Comparison of ENCODE assay signal across 16 cellular contexts in genomic region chr13:51845574-51846318, GRCh38. TPM values are rescaled to one million over a fixed set of nuclear protein-coding genes. Genes with fewer than 3 reads are reported as not detected.
A peak's percentile ranks its signal among the peaks of the same experiment; 100 is the strongest.
DNase-seq lines count a peak whose midpoint lies in the region; ATAC-seq and TF ChIP-seq lines count a peak whose summit lies in the region.
"Had no signal": no experiment of that assay in that cellular context is flagged by ENCODE, and none has a peak within 500 bp of the region (broad histone marks: within the 10 kb centered on the region; RNA-seq: fewer than 3 reads in every experiment).

No MANE protein-coding gene starts in this region.

- H3K27ac Mint-ChIP-seq in endodermal cell, result peak overlapping the region; percentile 82
- H3K27ac Mint-ChIP-seq in osteocyte (ENCODE audit: unreplicated experiment), result no peak overlapping the region

- no peak overlapping the region for H3K4me3 Mint-ChIP-seq in endodermal cell
- H3K4me3 Mint-ChIP-seq in osteocyte (ENCODE audit: unreplicated experiment), result no peak overlapping the region

- TF ChIP-seq CTCF in DND-41 (IDR thresholded peaks at IDR 0.05; ENCODE audit: borderline replicate concordance, extremely low read depth, low read length, poor library complexity, severe bottlenecking), result no peak
- no peak for TF ChIP-seq CTCF in OCI-LY3 (IDR thresholded peaks at IDR 0.05; ENCODE audit: low read depth, low read length)
- TF ChIP-seq CTCF in endodermal cell (conservative IDR thresholded peaks at IDR 0.05), result no peak
- TF ChIP-seq CTCF in osteocyte (IDR thresholded peaks at IDR 0.05), result no peak
- TF ChIP-seq CTCF in GM20000 (IDR thresholded peaks at IDR 0.05; ENCODE audit: extremely low read depth, missing control alignments), result no peak

- WGBS in endodermal cell (ENCODE audit: insufficient coverage in 1 of 2, insufficient read length in 1 of 2), 2 experiments, result 72 to 93% methylated on average over 3 to 5 of the region's 5 CpGs

- no peaks in the 10 kb centered on the region for H3K27me3 Mint-ChIP-seq in endodermal cell (ENCODE audit: insufficient read depth)
- H3K27me3 Mint-ChIP-seq in osteocyte (ENCODE audit: unreplicated experiment), result peaks cover 9% of the 10 kb centered on the region

- ATAC-seq in DND-41 (ENCODE audit: insufficient read depth, low read depth) (no peak), HG03520 (IDR thresholded peaks at IDR 0.05; ENCODE audit: unreplicated experiment) (no peak), HG03457 (IDR thresholded peaks at IDR 0.05; ENCODE audit: unreplicated experiment) (no peak)

- H4K20me1 ChIP-seq in DND-41 (ENCODE audit: insufficient read depth, low read length) (no peaks in the 10 kb centered on the region), OCI-LY3 (ENCODE audit: insufficient read depth, low read length) (no peaks in the 10 kb centered on the region)
- H4K20me1 ChIP-seq: BLaER1 had no signal

- H3K9ac ChIP-seq in DND-41 (ENCODE audit: low read depth, low read length) (no peak overlapping the region), OCI-LY3 (ENCODE audit: low read length) (no peak overlapping the region), endodermal cell (ENCODE audit: extremely low read depth, low read length, poor library complexity, severe bottlenecking) (no peak overlapping the region)
- H3K9ac ChIP-seq: BLaER1 had no signal

- DNase-seq in DND-41 (no peak), endodermal cell (no peak), osteocyte (ENCODE audit: extremely low spot score, unreplicated experiment) (peak; percentile 78), NCI-H1417 treated with DMSO at 0.1 percent for 48 hours (lab: John Stamatoyannopoulos, UW) (no peak), GM20000 (ENCODE audit: low spot score) (no peak)
- DNase-seq: cortex of kidney, DMS79 treated with DMSO at 0.1 percent for 48 hours, NCI-H2081 treated with DMSO at 0.1 percent for 48 hours had no signal

- no peak overlapping the region for H3K27ac ChIP-seq in DND-41 (ENCODE audit: low read length)
- no peak overlapping the region for H3K27ac ChIP-seq in OCI-LY3 (ENCODE audit: low read length)
- H3K27ac ChIP-seq in endodermal cell (ENCODE audit: low read depth, low read length), result no peak overlapping the region
- H3K27ac ChIP-seq: BLaER1, prostate gland had no signal

- H3K9me3 Mint-ChIP-seq in endodermal cell (peaks cover 11% of the 10 kb centered on the region), osteocyte (ENCODE audit: unreplicated experiment) (no peaks in the 10 kb centered on the region)

- no peaks in the 10 kb centered on the region for H3K36me3 Mint-ChIP-seq in endodermal cell (ENCODE audit: low read depth)
- no peaks in the 10 kb centered on the region for H3K36me3 Mint-ChIP-seq in osteocyte (ENCODE audit: unreplicated experiment)

- H3K4me1 ChIP-seq in DND-41 (ENCODE audit: insufficient read depth, low read length) (peaks cover 5% of the 10 kb centered on the region), OCI-LY3 (ENCODE audit: low read length) (peaks cover 7% of the 10 kb centered on the region), endodermal cell (ENCODE audit: control insufficient read depth, insufficient read depth, low read length) (peaks cover 16% of the 10 kb centered on the region)
- H3K4me1 ChIP-seq: BLaER1 had no signal

- H3K4me1 Mint-ChIP-seq in endodermal cell, result peaks cover 32% of the 10 kb centered on the region
- H3K4me1 Mint-ChIP-seq in osteocyte (ENCODE audit: unreplicated experiment), result peaks cover 15% of the 10 kb centered on the region

- H3K4me2 ChIP-seq in DND-41 (ENCODE audit: insufficient read depth, low read length), result no peak overlapping the region
- H3K4me2 ChIP-seq in OCI-LY3 (ENCODE audit: low read length), result peak overlapping the region; percentile 43; the same call in 1 of the 2 replicates
- H3K4me2 ChIP-seq: BLaER1 had no signal

- H3K4me3 ChIP-seq in DND-41 (ENCODE audit: low read depth in 1 of 2, low read length in 2 of 2) (no peak overlapping the region), OCI-LY3 (ENCODE audit: low read length) (no peak overlapping the region), endodermal cell (ENCODE audit: low read length) (peak overlapping the region; percentile 12)
- H3K4me3 ChIP-seq: BLaER1, prostate gland had no signal

- H3K27me3 ChIP-seq in DND-41 (ENCODE audit: insufficient read depth, low read length, poor library complexity) (peaks cover 4% of the 10 kb centered on the region), OCI-LY3 (ENCODE audit: low read depth, low read length) (peaks cover 22% of the 10 kb centered on the region), endodermal cell (ENCODE audit: control insufficient read depth, insufficient read depth, low read length, poor library complexity, severe bottlenecking) (no peaks in the 10 kb centered on the region)
- H3K27me3 ChIP-seq: BLaER1 had no signal

- H3K79me2 ChIP-seq in DND-41 (ENCODE audit: insufficient read depth, low read length), result no peaks in the 10 kb centered on the region
- no peaks in the 10 kb centered on the region for H3K79me2 ChIP-seq in OCI-LY3 (ENCODE audit: low read length)

- H2AFZ ChIP-seq in DND-41 (ENCODE audit: low read depth, low read length), result peak overlapping the region; percentile 80; the same call in 1 of the 2 replicates
- H2AFZ ChIP-seq in OCI-LY3 (ENCODE audit: low read depth, low read length), result peak overlapping the region; percentile 95

- no peaks in the 10 kb centered on the region for H3K9me3 ChIP-seq in DND-41 (ENCODE audit: insufficient read depth, low read length, severe bottlenecking)
- H3K9me3 ChIP-seq in OCI-LY3 (ENCODE audit: insufficient read depth, low read length), result no peaks in the 10 kb centered on the region
- no peaks in the 10 kb centered on the region for H3K9me3 ChIP-seq in endodermal cell (ENCODE audit: control insufficient read depth, low read length)
- H3K9me3 ChIP-seq: prostate gland had no signal

- H3K36me3 ChIP-seq in DND-41 (ENCODE audit: insufficient read depth, low read length), result no peaks in the 10 kb centered on the region
- H3K36me3 ChIP-seq in OCI-LY3 (replicated peaks; ENCODE audit: low read depth, low read length), result no peaks in the 10 kb centered on the region
- H3K36me3 ChIP-seq in endodermal cell (ENCODE audit: control insufficient read depth, insufficient read depth, low read length), result no peaks in the 10 kb centered on the region
- H3K36me3 ChIP-seq: BLaER1, prostate gland had no signal

RNA-seq across cellular contexts. Expression of gene TMEM272, which starts 0.8 kb away (rescaled TPM):
- total RNA-seq in endodermal cell, result under 1 TPM; 0.62 TPM
- 0.11 TPM for polyA plus RNA-seq in endodermal cell (2013, experiment 1 of 2)
- 0.58 TPM for polyA plus RNA-seq in endodermal cell (2013, experiment 2 of 2)
- not detected in 2 replicates for total RNA-seq in osteocyte
- total RNA-seq: fibroblast of villous mesenchyme, urinary bladder had no signal
- polyA plus RNA-seq: urinary bladder had no signal

RNA-seq across cellular contexts. Expression of gene CCDC70, which starts 16.0 kb away (rescaled TPM):
- total RNA-seq in endodermal cell (not detected), osteocyte (not detected in 2 replicates)
- not detected for polyA plus RNA-seq in endodermal cell (2013, experiment 1 of 2)
- not detected for polyA plus RNA-seq in endodermal cell (2013, experiment 2 of 2)
- total RNA-seq: fibroblast of villous mesenchyme, mesenteric fat pad, urinary bladder had no signal
- polyA plus RNA-seq: urinary bladder had no signal

RNA-seq across cellular contexts. Expression of gene DHRS12, which starts 41.8 kb away (rescaled TPM):
- total RNA-seq in endodermal cell (10 to 100 TPM; 13.8 to 19.8 TPM), osteocyte (9.2 and 9.3 TPM in 2 replicates)
- 18.1 TPM for polyA plus RNA-seq in endodermal cell (2013, experiment 1 of 2)
- polyA plus RNA-seq in endodermal cell (2013, experiment 2 of 2), result 11.8 TPM
